16 cellular contexts compared by ENCODE assay signal in genomic region chr21:27190601-27191000, GRCh38.
A peak's percentile ranks its signal among the peaks of the same experiment; 100 is the strongest.
DNase-seq lines count a peak whose midpoint lies in the region; ATAC-seq and TF ChIP-seq lines count a peak whose summit lies in the region.
"Had no signal": no experiment of that assay in that cellular context is flagged by ENCODE, and none has a peak within 500 bp of the region (broad histone marks: within the 10 kb centered on the region; RNA-seq: fewer than 3 reads in every experiment).

No MANE protein-coding gene starts in this region.

- DNase-seq in Daoy (ENCODE audit: low read depth) (peak; percentile 65), NCI-H226 (peak; percentile 44), epithelial cell of prostate (ENCODE audit: low read depth, low spot score) (peak; percentile 5), myocyte (ENCODE audit: low read depth) (peak; percentile 56), ovary (no peak), cerebellum (ENCODE audit: low spot score) (no peak), NCI-H748 (lab: John Stamatoyannopoulos, UW; ENCODE audit: unreplicated experiment) (no peak)
- DNase-seq: activated CD4-positive, alpha-beta memory T cell treated with anti-CD3 and anti-CD28 coated beads, Interleukin-2, amount 10 ng/mL, durations not matched to agents 7 days and 5 days; islet precursor cell; KBM-7; NCI-H1436 treated with DMSO at 0.1 percent for 48 hours; NCI-H524; stimulated activated naive CD4-positive, alpha-beta T cell had no signal

- intact Hi-C loops in ovary (cut with DNase I) = no loop called here

- no peak for TF ChIP-seq POLR2A in ovary (IDR thresholded peaks at IDR 0.05)

- no peak for TF ChIP-seq CTCF in ovary (IDR thresholded peaks at IDR 0.05)

- H3K4me1 ChIP-seq in ovary (ENCODE audit: insufficient read depth) = no peaks in the 10 kb centered on the region

- ATAC-seq in activated CD4-positive, CD25-positive, alpha-beta regulatory T cell treated with anti-CD3 and anti-CD28 coated beads, Interleukin-2, amount 50 U/mL, for 24 hours = no peak

- no peak overlapping the region for H3K4me3 ChIP-seq in ovary
- H3K4me3 ChIP-seq: SK-N-MC, smooth muscle cell had no signal

- H3K36me3 ChIP-seq in ovary = no peaks in the 10 kb centered on the region

- H3K9me3 ChIP-seq in ovary = no peaks in the 10 kb centered on the region

- H3K27ac ChIP-seq in epithelial cell of prostate (no peak overlapping the region), ovary (no peak overlapping the region)
- H3K27ac ChIP-seq: SK-N-MC had no signal

- WGBS in ovary, 3 donors = 75 to 91% (median 82%) methylated on average over 1 of the region's 1 CpG

- H3K27me3 ChIP-seq in ovary = no peaks in the 10 kb centered on the region

- no peak for TF ChIP-seq EP300 in ovary (IDR thresholded peaks at IDR 0.05)

Comparison
In these comparisons a context has a peak if more than half of its experiments do, and no peak if none do; other contexts are left out.
1. DNase-seq: peak in Daoy (single experiment), NCI-H226 (single experiment), epithelial cell of prostate (single experiment) and myocyte (single experiment); none in ovary (0 of 5), cerebellum (single experiment) and NCI-H748 (single experiment).